In the genomic region with DNA sequence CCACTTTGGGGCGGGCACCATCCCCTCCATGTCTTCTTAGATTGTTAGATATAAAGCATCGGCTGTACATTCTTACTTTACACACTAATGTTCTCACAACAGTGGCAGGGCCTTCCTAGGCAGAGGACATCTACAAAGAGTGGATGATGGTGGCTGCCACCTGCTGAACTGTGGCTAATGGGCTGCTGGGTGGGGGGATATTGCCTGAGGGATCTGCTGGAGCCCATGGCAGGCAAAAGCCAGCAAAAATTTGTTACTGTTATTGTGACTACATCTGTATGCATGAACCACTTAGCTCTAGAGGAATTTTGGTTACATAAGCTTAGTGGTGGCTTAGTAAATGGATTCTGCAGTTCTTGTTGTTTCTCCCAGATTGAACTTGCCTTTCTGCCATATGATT, we compare ENCODE assay signal across 27 cellular contexts. TPM values are rescaled to one million over a fixed set of nuclear protein-coding genes. Genes with fewer than 3 reads are reported as not detected.
DNase-seq lines count a peak whose midpoint lies in the region; ATAC-seq and TF ChIP-seq lines count a peak whose summit lies in the region.
"Had no signal": no experiment of that assay in that cellular context is flagged by ENCODE, and none has a peak within 500 bp of the region (broad histone marks: within the 10 kb centered on the region; RNA-seq: fewer than 3 reads in every experiment).

No MANE protein-coding gene starts in this region.

- peak overlapping the region; percentile 73 for H3K27ac ChIP-seq in RWPE2 (ENCODE audit: poor library complexity, severe bottlenecking)
- H3K27ac ChIP-seq in foreskin keratinocyte, result peak overlapping the region; percentile 5
- H3K27ac ChIP-seq: cardiac muscle cell, coronary artery, heart left ventricle, lower lobe of right lung, right lobe of liver, upper lobe of left lung, WERI-Rb-1 had no signal

- DNase-seq in AG10803 (ENCODE audit: low read depth) (peak; percentile 49), EH (ENCODE audit: low read depth) (peak; percentile 25), RWPE2 (ENCODE audit: low spot score) (no peak), foreskin keratinocyte (no peak), foreskin melanocyte (no peak), NCI-H748 (lab: John Stamatoyannopoulos, UW; ENCODE audit: unreplicated experiment) (no peak), RKO (ENCODE audit: low spot score) (no peak)
- DNase-seq: activated CD4-positive, alpha-beta T cell treated with anti-CD3 and anti-CD28 coated beads, Interleukin-2, amount 50 U/mL, for 1 hour; activated CD8-positive, alpha-beta memory T cell treated with anti-CD3 and anti-CD28 coated beads, Interleukin-2, amount 50 U/mL, for 48 hours; aorta; effector memory CD8-positive, alpha-beta T cell; heart left ventricle; kidney glomerular epithelial cell; lower lobe of right lung; NCI-H1092 treated with DMSO at 0.1 percent for 48 hours; NCI-H187; NCI-H2171 treated with DMSO at 0.1 percent for 48 hours; NCI-H524; right lobe of liver; SHP77 treated with DMSO at 0.1 percent for 48 hours; stimulated activated CD4-positive, alpha-beta T cell treated with anti-CD3 and anti-CD28 coated beads, Interleukin-2, amount 100 ng/mL, for 48 hours; substantia nigra; T1000; upper lobe of left lung had no signal

- H3K4me1 ChIP-seq in RWPE2 (ENCODE audit: insufficient read depth, poor library complexity, severe bottlenecking) (peaks cover 18% of the 10 kb centered on the region), foreskin keratinocyte (peaks cover 5% of the 10 kb centered on the region)
- H3K4me1 ChIP-seq: upper lobe of left lung had no signal

- TF ChIP-seq CTCF in AG10803 (conservative IDR thresholded peaks at IDR 0.05; ENCODE audit: low read length) (no peak), RWPE2 (IDR thresholded peaks at IDR 0.05; ENCODE audit: poor library complexity, severe bottlenecking) (no peak), foreskin keratinocyte (conservative IDR thresholded peaks at IDR 0.05) (no peak)

- H3K9me3 ChIP-seq in RWPE2 (ENCODE audit: severe bottlenecking), result no peaks in the 10 kb centered on the region
- H3K9me3 ChIP-seq: heart left ventricle, lower lobe of right lung, right lobe of liver, upper lobe of left lung had no signal

- ATAC-seq in RWPE2 (ENCODE audit: low read depth) (no peak), foreskin keratinocyte (no peak)
- ATAC-seq: effector memory CD8-positive, alpha-beta T cell; heart left ventricle; lower lobe of right lung had no signal

- H3K36me3 ChIP-seq in RWPE2 (ENCODE audit: low read depth), result no peaks in the 10 kb centered on the region
- H3K36me3 ChIP-seq: cardiac muscle cell, heart left ventricle, lower lobe of right lung, right lobe of liver, upper lobe of left lung, WERI-Rb-1 had no signal

- H3K27me3 ChIP-seq in RWPE2 (ENCODE audit: insufficient read depth, poor library complexity, severe bottlenecking), result no peaks in the 10 kb centered on the region
- no peaks in the 10 kb centered on the region for H3K27me3 ChIP-seq in foreskin keratinocyte
- H3K27me3 ChIP-seq: cardiac muscle cell, heart left ventricle, right lobe of liver, upper lobe of left lung had no signal

- H3K4me3 ChIP-seq in AG10803 (ENCODE audit: low read length) (no peak overlapping the region), RWPE2 (ENCODE audit: severe bottlenecking) (no peak overlapping the region)
- H3K4me3 ChIP-seq: cardiac muscle cell, coronary artery, heart left ventricle, lower lobe of right lung, right lobe of liver, upper lobe of left lung had no signal

RNA-seq across cellular contexts. Expression of a gene that starts 52.6 kb away (rescaled TPM):
- total RNA-seq in foreskin keratinocyte, result 29.6 and 30.7 TPM in 2 replicates
- 4.8 and 6.4 TPM in 2 replicates for polyA plus RNA-seq in foreskin keratinocyte

Comparison
In these comparisons a context has a peak if more than half of its experiments do, and no peak if none do; other contexts are left out.
1. DNase-seq: peak in AG10803 (single experiment) and EH (single experiment); none in RWPE2 (single experiment), foreskin keratinocyte (0 of 2), foreskin melanocyte (single experiment), NCI-H748 (single experiment) and RKO (single experiment).